In the genomic region with DNA sequence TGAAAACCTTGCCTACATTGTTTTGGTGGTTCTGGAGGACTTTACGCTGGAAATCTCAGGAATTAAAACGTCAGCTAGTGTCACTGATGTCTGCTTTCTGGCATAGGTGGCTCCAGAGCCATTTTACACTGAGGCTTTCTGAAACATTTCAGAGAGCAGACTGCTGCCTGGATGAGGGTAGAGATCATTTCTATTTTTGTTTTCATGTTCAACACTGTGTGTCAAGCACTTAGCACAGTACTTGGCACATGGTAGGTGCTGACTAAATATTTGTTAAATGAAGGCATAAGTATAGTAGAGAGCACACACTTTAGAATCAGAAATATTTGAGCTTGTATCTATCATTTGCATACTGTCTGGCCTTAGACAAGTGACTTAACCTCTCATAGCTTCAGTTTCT, we compare ENCODE assay signal across 29 cellular contexts.
"Had no signal": no experiment of that assay in that cellular context is flagged by ENCODE, and none has a peak within 500 bp of the region (broad histone marks: within the 10 kb centered on the region; RNA-seq: fewer than 3 reads in every experiment).

No MANE protein-coding gene starts in this region.

- H3K4me3 Mint-ChIP-seq: activated B cell treated with CpG ODN at 0.5 μM for 24 hours; activated CD4-positive, alpha-beta T cell treated with anti-CD3 and anti-CD28 coated beads, Interleukin-2, amount 10 ng/mL, durations not matched to agents 24 days and 14 days; activated CD8-positive, alpha-beta memory T cell treated with anti-CD3 and anti-CD28 coated beads, Interleukin-2, amount 10 ng/mL, durations not matched to agents 7 days and 5 days; activated naive CD8-positive, alpha-beta T cell treated with anti-CD3 and anti-CD28 coated beads, Interleukin-2, amount 50 U/mL, for 24 hours; activated T-cell treated with anti-CD3 and anti-CD28 coated beads, Interleukin-2, amount 50 U/mL, for 24 hours; activated T-helper 1 cell treated with anti-CD3 and anti-CD28 coated beads, Interleukin-12 subunit alpha, Interleukin-12 subunit beta, Interleukin-2, Interleukin-4 antibody, amounts not matched to agents 30 ng/mL and 10 ng/mL and 1 ng/mL, durations not matched to agents 14 hours and 24 hours and 36 hours; central memory CD8-positive, alpha-beta T cell; T-helper 17 cell had no signal

- DNase-seq: activated B cell treated with CpG ODN at 0.5 μM for 24 hours; activated CD4-positive, alpha-beta T cell treated with anti-CD3 and anti-CD28 coated beads for 1 hour; activated CD4-positive, alpha-beta T cell treated with anti-CD3 and anti-CD28 coated beads, Interleukin-2, amount 10 ng/mL, durations not matched to agents 24 days and 14 days; activated CD4-positive, alpha-beta T cell treated with anti-CD3 and anti-CD28 coated beads, Interleukin-2, amount 50 U/mL, for 48 hours; activated CD8-positive, alpha-beta memory T cell treated with anti-CD3 and anti-CD28 coated beads, Interleukin-2, amount 10 ng/mL, durations not matched to agents 7 days and 5 days; activated effector memory CD4-positive, alpha-beta T cell treated with anti-CD3 and anti-CD28 coated beads, Interleukin-2, amount 50 U/mL, for 16 hours; activated naive CD4-positive, alpha-beta T cell treated with Interleukin-2 at 50 U/mL for 16 hours; activated naive CD8-positive, alpha-beta T cell treated with anti-CD3 and anti-CD28 coated beads, Interleukin-2, amount 50 U/mL, for 24 hours; activated T-cell treated with anti-CD3 and anti-CD28 coated beads, Interleukin-2, amount 50 U/mL, for 24 hours; amniotic stem cell; body of pancreas; KG1; NCI-H1092; NCI-H1417; NCI-H2081; NCI-H510A treated with DMSO at 0.1 percent for 48 hours; NCI-H69; NK-92 treated with Interleukin-12 subunit alpha and Interleukin-12 subunit beta, amount 100 ng/mL, for 24 hours; PC-3; SIG-M5; T-helper 17 cell; T1000 had no signal

- H3K9me3 ChIP-seq: ascending aorta, body of pancreas had no signal

- H3K4me1 ChIP-seq: ascending aorta had no signal

- H3K4me1 Mint-ChIP-seq: activated CD4-positive, alpha-beta T cell treated with anti-CD3 and anti-CD28 coated beads, Interleukin-2, amount 10 ng/mL, durations not matched to agents 24 days and 14 days; activated CD8-positive, alpha-beta memory T cell treated with anti-CD3 and anti-CD28 coated beads, Interleukin-2, amount 10 ng/mL, durations not matched to agents 7 days and 5 days; activated naive CD8-positive, alpha-beta T cell treated with anti-CD3 and anti-CD28 coated beads, Interleukin-2, amount 50 U/mL, for 24 hours; central memory CD8-positive, alpha-beta T cell had no signal

- H3K27me3 ChIP-seq: ascending aorta, body of pancreas had no signal

- H3K9me3 Mint-ChIP-seq: activated CD4-positive, alpha-beta T cell treated with anti-CD3 and anti-CD28 coated beads, Interleukin-2, amount 10 ng/mL, durations not matched to agents 24 days and 14 days; activated T-helper 1 cell treated with anti-CD3 and anti-CD28 coated beads, Interleukin-12 subunit alpha, Interleukin-12 subunit beta, Interleukin-2, Interleukin-4 antibody, amounts not matched to agents 30 ng/mL and 10 ng/mL and 1 ng/mL, durations not matched to agents 14 hours and 24 hours and 36 hours; central memory CD8-positive, alpha-beta T cell had no signal

- H3K27me3 Mint-ChIP-seq: activated B cell treated with CpG ODN at 0.5 μM for 24 hours; activated naive CD8-positive, alpha-beta T cell treated with anti-CD3 and anti-CD28 coated beads, Interleukin-2, amount 50 U/mL, for 24 hours; T-helper 17 cell had no signal

- ATAC-seq: activated CD8-positive, alpha-beta memory T cell treated with anti-CD3 and anti-CD28 coated beads, Interleukin-2, amount 10 ng/mL, durations not matched to agents 7 days and 5 days; activated naive CD4-positive, alpha-beta T cell treated with anti-CD3 and anti-CD28 coated beads, Interleukin-2, amount 50 U/mL, for 72 hours; activated naive CD8-positive, alpha-beta T cell treated with anti-CD3 and anti-CD28 coated beads, Interleukin-2, amount 50 U/mL, for 24 hours; body of pancreas; PC-3; T-helper 17 cell had no signal

- FAIRE-seq: bronchial epithelial cell, RCC 7860, TTC549 had no signal

- H3K27ac Mint-ChIP-seq: activated B cell treated with CpG ODN at 0.5 μM for 24 hours; activated CD4-positive, alpha-beta T cell treated with anti-CD3 and anti-CD28 coated beads, Interleukin-2, amount 10 ng/mL, durations not matched to agents 24 days and 14 days; activated CD8-positive, alpha-beta memory T cell treated with anti-CD3 and anti-CD28 coated beads, Interleukin-2, amount 10 ng/mL, durations not matched to agents 7 days and 5 days; activated naive CD4-positive, alpha-beta T cell treated with anti-CD3 and anti-CD28 coated beads, Interleukin-2, amount 50 U/mL, for 72 hours; activated naive CD8-positive, alpha-beta T cell treated with anti-CD3 and anti-CD28 coated beads, Interleukin-2, amount 50 U/mL, for 24 hours; activated T-cell treated with anti-CD3 and anti-CD28 coated beads, Interleukin-2, amount 50 U/mL, for 24 hours; activated T-helper 1 cell treated with anti-CD3 and anti-CD28 coated beads, Interleukin-12 subunit alpha, Interleukin-12 subunit beta, Interleukin-2, Interleukin-4 antibody, amounts not matched to agents 30 ng/mL and 10 ng/mL and 1 ng/mL, durations not matched to agents 14 hours and 24 hours and 36 hours; T-helper 17 cell had no signal

- H3K27ac ChIP-seq: ascending aorta, body of pancreas had no signal

- H3K36me3 Mint-ChIP-seq: activated CD8-positive, alpha-beta memory T cell treated with anti-CD3 and anti-CD28 coated beads, Interleukin-2, amount 10 ng/mL, durations not matched to agents 7 days and 5 days had no signal

- H3K36me3 ChIP-seq: ascending aorta had no signal

- H3K4me3 ChIP-seq: ascending aorta, body of pancreas had no signal
